16 cellular contexts compared by ENCODE assay signal in genomic region chr16:65044861-65045260, GRCh38.
DNase-seq lines count a peak whose midpoint lies in the region; ATAC-seq and TF ChIP-seq lines count a peak whose summit lies in the region.
"Had no signal": no experiment of that assay in that cellular context is flagged by ENCODE, and none has a peak within 500 bp of the region (broad histone marks: within the 10 kb centered on the region; RNA-seq: fewer than 3 reads in every experiment).

No MANE protein-coding gene starts in this region.

- POLR2A ChIA-PET in activated CD4-positive, alpha-beta memory T cell treated with anti-CD3 and anti-CD28 coated beads, Interleukin-2, amount 10 ng/mL, durations not matched to agents 7 days and 5 days (lab: Charles Lee): no interaction called here

- H3K9me3 Mint-ChIP-seq in activated CD4-positive, alpha-beta memory T cell treated with anti-CD3 and anti-CD28 coated beads, Interleukin-2, amount 10 ng/mL, durations not matched to agents 7 days and 5 days: peaks cover 10% of the 10 kb centered on the region

- H3K4me3 ChIP-seq in astrocyte of the spinal cord (ENCODE audit: low read depth, low read length): no peak overlapping the region
- H3K4me3 ChIP-seq: cardiac muscle cell, heart right ventricle had no signal

- in situ Hi-C loops in astrocyte of the spinal cord (cut with HindIII; ENCODE audit: low sequenced_read_pairs): no loop called here

- H3K4me1 Mint-ChIP-seq in activated CD4-positive, alpha-beta memory T cell treated with anti-CD3 and anti-CD28 coated beads, Interleukin-2, amount 10 ng/mL, durations not matched to agents 7 days and 5 days: no peaks in the 10 kb centered on the region

- peak; percentile 7 for DNase-seq in HCEC 1CT
- DNase-seq in astrocyte of the spinal cord (ENCODE audit: low read depth, low spot score): peak; percentile 91
- peak; percentile 77 for DNase-seq in glomerular visceral epithelial cell (ENCODE audit: extremely low spot score)
- DNase-seq in substantia nigra (lab: John Stamatoyannopoulos, UW): no peak
- DNase-seq in HUDEP-2 (lab: John Stamatoyannopoulos, UW; ENCODE audit: unreplicated experiment in 76 of 76): no peak
- DNase-seq in activated naive CD4-positive, alpha-beta T cell treated with Interleukin-2 at 50 U/mL for 16 hours: no peak
- DNase-seq in activated CD4-positive, alpha-beta memory T cell treated with anti-CD3 and anti-CD28 coated beads, Interleukin-2, amount 10 ng/mL, durations not matched to agents 7 days and 5 days: no peak
- DNase-seq: activated CD4-positive, alpha-beta T cell treated with anti-CD3 and anti-CD28 coated beads, Interleukin-2, amount 50 U/mL, for 4 hours; heart right ventricle; left colon; NCI-H1048; SIG-M5; stimulated activated CD4-positive, alpha-beta T cell treated with anti-CD3 and anti-CD28 coated beads, Interleukin-1b, Interleukin-23, amount 100 ng/mL, for 48 hours had no signal

- no peak overlapping the region for H3K27ac Mint-ChIP-seq in activated CD4-positive, alpha-beta memory T cell treated with anti-CD3 and anti-CD28 coated beads, Interleukin-2, amount 10 ng/mL, durations not matched to agents 7 days and 5 days
- H3K27ac Mint-ChIP-seq: type B pancreatic cell had no signal

- H3K4me3 Mint-ChIP-seq in activated CD4-positive, alpha-beta memory T cell treated with anti-CD3 and anti-CD28 coated beads, Interleukin-2, amount 10 ng/mL, durations not matched to agents 7 days and 5 days: no peak overlapping the region
- H3K4me3 Mint-ChIP-seq: type B pancreatic cell had no signal

- no peak for ATAC-seq in GM21723 (IDR thresholded peaks at IDR 0.05; ENCODE audit: unreplicated experiment)
- ATAC-seq: heart right ventricle, left colon had no signal

- peak overlapping the region; percentile 52 for H3K27ac ChIP-seq in substantia nigra (ENCODE audit: low read depth, low read length, poor library complexity, severe bottlenecking)
- H3K27ac ChIP-seq: cardiac muscle cell, heart right ventricle had no signal

- no peaks in the 10 kb centered on the region for H3K36me3 Mint-ChIP-seq in activated CD4-positive, alpha-beta memory T cell treated with anti-CD3 and anti-CD28 coated beads, Interleukin-2, amount 10 ng/mL, durations not matched to agents 7 days and 5 days (ENCODE audit: low read depth)

- H3K27me3 Mint-ChIP-seq in activated CD4-positive, alpha-beta memory T cell treated with anti-CD3 and anti-CD28 coated beads, Interleukin-2, amount 10 ng/mL, durations not matched to agents 7 days and 5 days: no peaks in the 10 kb centered on the region
- H3K27me3 Mint-ChIP-seq: type B pancreatic cell had no signal

- no peak for TF ChIP-seq CTCF in astrocyte of the spinal cord (IDR thresholded peaks at IDR 0.05; ENCODE audit: low read depth, low read length)

- CTCF ChIA-PET in activated CD4-positive, alpha-beta memory T cell treated with anti-CD3 and anti-CD28 coated beads, Interleukin-2, amount 10 ng/mL, durations not matched to agents 7 days and 5 days (lab: Charles Lee): no interaction called here

Comparison
In these comparisons a context has a peak if more than half of its experiments do, and no peak if none do; other contexts are left out.
1. DNase-seq: peak in HCEC 1CT (single experiment), astrocyte of the spinal cord (single experiment) and glomerular visceral epithelial cell (single experiment); none in substantia nigra (0 of 49), HUDEP-2 (0 of 76), activated naive CD4-positive, alpha-beta T cell treated with Interleukin-2 at 50 U/mL for 16 hours (single experiment) and activated CD4-positive, alpha-beta memory T cell treated with anti-CD3 and anti-CD28 coated beads, Interleukin-2, amount 10 ng/mL, durations not matched to agents 7 days and 5 days (single experiment).